In genomic region chr5:58963821-58964220, GRCh38 we compare ENCODE assay signal across 18 cellular contexts.
DNase-seq lines count a peak whose midpoint lies in the region; ATAC-seq and TF ChIP-seq lines count a peak whose summit lies in the region.
"Had no signal": no experiment of that assay in that cellular context is flagged by ENCODE, and none has a peak within 500 bp of the region (broad histone marks: within the 10 kb centered on the region; RNA-seq: fewer than 3 reads in every experiment).

No MANE protein-coding gene starts in this region.

- no peak overlapping the region for H3K4me3 Mint-ChIP-seq in activated T-cell treated with anti-CD3 and anti-CD28 coated beads, Interleukin-2, amount 50 U/mL, for 72 hours
- no peak overlapping the region for H3K4me3 Mint-ChIP-seq in nephron
- H3K4me3 Mint-ChIP-seq: CD14-positive monocyte; CD4-positive, alpha-beta T cell; CD8-positive, alpha-beta memory T cell had no signal

- H3K4me3 ChIP-seq in H7 (ENCODE audit: insufficient read depth, low read depth, low read length), result no peak overlapping the region
- H3K4me3 ChIP-seq: BLaER1 treated with 17β-estradiol and CSF1 and Interleukin-3, amounts not matched to agents 10 nM and 100 nM had no signal

- H3K27me3 Mint-ChIP-seq in activated T-cell treated with anti-CD3 and anti-CD28 coated beads, Interleukin-2, amount 50 U/mL, for 72 hours (ENCODE audit: low read depth), result no peaks in the 10 kb centered on the region
- no peaks in the 10 kb centered on the region for H3K27me3 Mint-ChIP-seq in nephron (ENCODE audit: low read depth)
- H3K27me3 Mint-ChIP-seq: CD4-positive, alpha-beta T cell; CD8-positive, alpha-beta memory T cell had no signal

- no peaks in the 10 kb centered on the region for H3K36me3 Mint-ChIP-seq in activated T-cell treated with anti-CD3 and anti-CD28 coated beads, Interleukin-2, amount 50 U/mL, for 72 hours (ENCODE audit: insufficient read depth in 2 of 2)
- H3K36me3 Mint-ChIP-seq in nephron (ENCODE audit: low read depth), result no peaks in the 10 kb centered on the region
- H3K36me3 Mint-ChIP-seq in activated naive CD4-positive, alpha-beta T cell treated with anti-CD3 and anti-CD28 coated beads, Interleukin-2, amount 50 U/mL, for 72 hours, result no peaks in the 10 kb centered on the region
- H3K36me3 Mint-ChIP-seq: CD14-positive monocyte had no signal

- H3K36me3 ChIP-seq in H7 (replicated peaks; ENCODE audit: control insufficient read depth, insufficient read depth, low read length), result no peaks in the 10 kb centered on the region
- H3K36me3 ChIP-seq: BE2C; BLaER1 treated with 17β-estradiol and CSF1 and Interleukin-3, amounts not matched to agents 10 nM and 100 nM had no signal

- H3K9me3 Mint-ChIP-seq in activated T-cell treated with anti-CD3 and anti-CD28 coated beads, Interleukin-2, amount 50 U/mL, for 72 hours, result no peaks in the 10 kb centered on the region
- no peaks in the 10 kb centered on the region for H3K9me3 Mint-ChIP-seq in nephron
- H3K9me3 Mint-ChIP-seq in activated naive CD4-positive, alpha-beta T cell treated with anti-CD3 and anti-CD28 coated beads, Interleukin-2, amount 50 U/mL, for 72 hours, result no peaks in the 10 kb centered on the region
- H3K9me3 Mint-ChIP-seq: CD4-positive, alpha-beta T cell; CD8-positive, alpha-beta memory T cell had no signal

- peak overlapping the region; percentile 10 for H3K27ac Mint-ChIP-seq in activated T-cell treated with anti-CD3 and anti-CD28 coated beads, Interleukin-2, amount 50 U/mL, for 72 hours
- H3K27ac Mint-ChIP-seq in nephron, result peak overlapping the region; percentile 77 to 80 (median 80)
- no peak overlapping the region for H3K27ac Mint-ChIP-seq in activated naive CD4-positive, alpha-beta T cell treated with anti-CD3 and anti-CD28 coated beads, Interleukin-2, amount 50 U/mL, for 72 hours
- H3K27ac Mint-ChIP-seq: CD14-positive monocyte; CD4-positive, alpha-beta T cell had no signal

- ATAC-seq in activated T-cell treated with anti-CD3 and anti-CD28 coated beads, Interleukin-2, amount 50 U/mL, for 72 hours (replicated peaks in 1 of 2), result no peak
- no peak for ATAC-seq in GM19351 (IDR thresholded peaks at IDR 0.05; ENCODE audit: unreplicated experiment)
- no peak for ATAC-seq in activated naive CD4-positive, alpha-beta T cell treated with anti-CD3 and anti-CD28 coated beads, Interleukin-2, amount 50 U/mL, for 72 hours
- ATAC-seq: HCT116 had no signal

- no peak for TF ChIP-seq CTCF in nephron (IDR thresholded peaks at IDR 0.05; ENCODE audit: unreplicated experiment in 3 of 3)

- peaks cover 3% of the 10 kb centered on the region for H3K4me1 Mint-ChIP-seq in activated T-cell treated with anti-CD3 and anti-CD28 coated beads, Interleukin-2, amount 50 U/mL, for 72 hours (ENCODE audit: low read depth)
- H3K4me1 Mint-ChIP-seq in nephron, result no peaks in the 10 kb centered on the region
- H3K4me1 Mint-ChIP-seq: CD14-positive monocyte had no signal

- no peak for DNase-seq in activated T-cell treated with anti-CD3 and anti-CD28 coated beads, Interleukin-2, amount 50 U/mL, for 72 hours
- DNase-seq in activated T-cell treated with anti-CD3 and anti-CD28 coated beads for 4 hours (no peak), kidney glomerular epithelial cell (lab: John Stamatoyannopoulos, UW) (peak; percentile 90), EL (no peak), H7 (no peak)
- DNase-seq in activated naive CD4-positive, alpha-beta T cell treated with anti-CD3 and anti-CD28 coated beads, Interleukin-2, amount 50 U/mL, for 72 hours (ENCODE audit: low spot score in 2 of 2), result no peak
- DNase-seq: AML-193; BE2C; CD4-positive, alpha-beta T cell; CD8-positive, alpha-beta memory T cell; DMS53; DMS79 treated with DMSO at 0.1 percent for 48 hours; GOT3 had no signal

- no peaks in the 10 kb centered on the region for H3K27me3 ChIP-seq in H7 (ENCODE audit: control insufficient read depth, insufficient read depth, low read length)
- H3K27me3 ChIP-seq: BE2C; BLaER1 treated with 17β-estradiol and CSF1 and Interleukin-3, amounts not matched to agents 10 nM and 100 nM had no signal

Comparison
In these comparisons a context has a peak if more than half of its experiments do, and no peak if none do; other contexts are left out.
1. H3K27ac Mint-ChIP-seq: peak in activated T-cell treated with anti-CD3 and anti-CD28 coated beads, Interleukin-2, amount 50 U/mL, for 72 hours (single experiment) and nephron (3 of 3); none in activated naive CD4-positive, alpha-beta T cell treated with anti-CD3 and anti-CD28 coated beads, Interleukin-2, amount 50 U/mL, for 72 hours (0 of 2).